1 cellular context compared by ENCODE assay signal in the genomic region with DNA sequence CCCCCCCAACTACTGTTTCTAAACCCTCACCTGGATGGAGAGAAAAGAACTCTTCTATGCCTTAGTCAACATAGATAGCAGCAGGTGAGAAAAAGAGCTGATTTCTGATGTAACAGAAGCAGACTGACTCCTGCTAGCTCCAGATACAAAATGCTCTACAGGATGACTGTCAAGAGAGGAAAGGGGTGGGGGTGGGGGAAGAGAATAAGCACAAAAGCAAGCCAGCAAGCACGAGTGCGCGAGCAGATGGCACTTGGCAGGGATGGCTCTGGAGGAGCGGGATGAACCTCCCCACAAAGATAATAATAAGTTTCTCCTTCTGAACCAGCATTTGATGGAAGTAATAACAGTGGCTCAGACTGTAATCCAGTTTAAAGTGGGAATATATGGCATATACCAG.
TF ChIP-seq lines count a peak whose summit lies in the region.

No MANE protein-coding gene starts in this region.

TF ChIP-seq in H1, 55 proteins besides CTCF, POLR2A, EP300 and RAD21 (continued from another document):
- TF ChIP-seq HDAC6 (IDR thresholded peaks at IDR 0.05; ENCODE audit: low read depth, low read length) = no peak
- TF ChIP-seq CBX5 (IDR thresholded peaks at IDR 0.05; ENCODE audit: low read depth, low read length) = no peak
- no peak for TF ChIP-seq MAFK (IDR thresholded peaks at IDR 0.05; ENCODE audit: low read depth, low read length)
- TF ChIP-seq RXRA (IDR thresholded peaks at IDR 0.05; ENCODE audit: insufficient read depth, low read depth, low read length) = no peak
- no peak for TF ChIP-seq EGR1 (IDR thresholded peaks at IDR 0.05; ENCODE audit: borderline replicate concordance, low read depth, low read length)
